In genomic region chr10:17200885-17201164, GRCh38 we compare ENCODE assay signal across 8 cellular contexts. TPM values are rescaled to one million over a fixed set of nuclear protein-coding genes. Genes with fewer than 3 reads are reported as not detected.
DNase-seq lines count a peak whose midpoint lies in the region; ATAC-seq and TF ChIP-seq lines count a peak whose summit lies in the region.

No MANE protein-coding gene starts in this region.

- peak; percentile 32 to 38 for ATAC-seq in activated T-cell treated with anti-CD3 and anti-CD28 coated beads, Interleukin-2, amount 50 U/mL, for 4 hours
- ATAC-seq in gastroesophageal sphincter = peak; percentile 60

- H3K9me3 ChIP-seq in gastroesophageal sphincter = no peaks in the 10 kb centered on the region
- H3K9me3 ChIP-seq in neuronal stem cell (replicated peaks in 1 of 2; ENCODE audit: control insufficient read depth in 2 of 2, insufficient read depth in 1 of 2, low read depth in 1 of 2, low read length in 2 of 2) = peaks cover 0 to 14% of the 10 kb centered on the region in 2 donors

- H4K8ac ChIP-seq in neuronal stem cell (ENCODE audit: low read depth, low read length) = no peak overlapping the region

- peak; percentile 48 for DNase-seq in activated naive CD4-positive, alpha-beta T cell treated with anti-CD3 and anti-CD28 coated beads, Interleukin-2, amount 10 ng/mL, durations not matched to agents 7 days and 5 days
- no peak for DNase-seq in activated naive CD4-positive, alpha-beta T cell (lab: John Stamatoyannopoulos, UW)
- DNase-seq in HFF-Myc (ENCODE audit: extremely low read depth, low read depth) (no peak), NB4 (ENCODE audit: low read depth) (peak; percentile 58), neuronal stem cell (ENCODE audit: low spot score) (no peak), SHP77 treated with DMSO at 0.1 percent for 48 hours (lab: John Stamatoyannopoulos, UW) (no peak)
- no peak for DNase-seq in activated T-cell treated with anti-CD3 and anti-CD28 coated beads, Interleukin-2, amount 50 U/mL, for 4 hours

- H3K36me3 Mint-ChIP-seq in activated naive CD4-positive, alpha-beta T cell treated with anti-CD3 and anti-CD28 coated beads, Interleukin-2, amount 10 ng/mL, durations not matched to agents 7 days and 5 days = peaks cover 2% of the 10 kb centered on the region
- peaks cover 1% of the 10 kb centered on the region for H3K36me3 Mint-ChIP-seq in activated T-cell treated with anti-CD3 and anti-CD28 coated beads, Interleukin-2, amount 50 U/mL, for 4 hours (ENCODE audit: insufficient read depth)

- no peak overlapping the region for H2BK15ac ChIP-seq in neuronal stem cell (ENCODE audit: low read length)

- H3K79me1 ChIP-seq in neuronal stem cell (ENCODE audit: low read depth, low read length) = peaks cover 2% of the 10 kb centered on the region

- peak overlapping the region; percentile 89 for H2AFZ ChIP-seq in neuronal stem cell (ENCODE audit: low read length)

- H2BK120ac ChIP-seq in neuronal stem cell (ENCODE audit: low read depth, low read length) = no peak overlapping the region

- H3K9ac ChIP-seq in neuronal stem cell (ENCODE audit: low read depth, low read length, poor library complexity) = peak overlapping the region; percentile 57

- peak overlapping the region; percentile 90 for H3K27ac Mint-ChIP-seq in activated naive CD4-positive, alpha-beta T cell treated with anti-CD3 and anti-CD28 coated beads, Interleukin-2, amount 10 ng/mL, durations not matched to agents 7 days and 5 days

- H4K91ac ChIP-seq in neuronal stem cell (ENCODE audit: low read depth, low read length, poor library complexity) = no peak overlapping the region

- H2BK5ac ChIP-seq in neuronal stem cell (ENCODE audit: low read length) = peak overlapping the region; percentile 93

- H3K27me3 Mint-ChIP-seq in activated naive CD4-positive, alpha-beta T cell treated with anti-CD3 and anti-CD28 coated beads, Interleukin-2, amount 10 ng/mL, durations not matched to agents 7 days and 5 days = no peaks in the 10 kb centered on the region
- H3K27me3 Mint-ChIP-seq in activated T-cell treated with anti-CD3 and anti-CD28 coated beads, Interleukin-2, amount 50 U/mL, for 4 hours (ENCODE audit: low read depth) = no peaks in the 10 kb centered on the region

- H3K4ac ChIP-seq in neuronal stem cell (ENCODE audit: low read length) = no peak overlapping the region

- no peaks in the 10 kb centered on the region for H3K36me3 ChIP-seq in gastroesophageal sphincter
- peaks cover 0 to 2% of the 10 kb centered on the region in 2 donors for H3K36me3 ChIP-seq in neuronal stem cell (replicated peaks in 1 of 2; ENCODE audit: control insufficient read depth in 2 of 2, insufficient read depth in 2 of 2, low read length in 2 of 2)

- 0% methylated on average over 6 of the region's 7 CpGs for WGBS in gastroesophageal sphincter (ENCODE audit: low coverage in 1 of 2), 2 donors
- no CpG with 5 or more reads among the region's 7 CpGs for WGBS in neuronal stem cell (ENCODE audit: extremely low coverage in 2 of 2, insufficient read length in 2 of 2, insufficient replicate concordance in 1 of 2), 2 donors

- H3K4me3 Mint-ChIP-seq in activated naive CD4-positive, alpha-beta T cell treated with anti-CD3 and anti-CD28 coated beads, Interleukin-2, amount 10 ng/mL, durations not matched to agents 7 days and 5 days = peak overlapping the region; percentile 93
- H3K4me3 Mint-ChIP-seq in activated T-cell treated with anti-CD3 and anti-CD28 coated beads, Interleukin-2, amount 50 U/mL, for 4 hours = peak overlapping the region; percentile 95

- no peaks in the 10 kb centered on the region for H3K27me3 ChIP-seq in gastroesophageal sphincter
- no peaks in the 10 kb centered on the region for H3K27me3 ChIP-seq in neuronal stem cell (ENCODE audit: control insufficient read depth in 3 of 3, insufficient read depth in 3 of 3, low read depth in 1 of 3, low read length in 3 of 3)

- no peak overlapping the region for H3K14ac ChIP-seq in neuronal stem cell (ENCODE audit: low read length)

- TF ChIP-seq EP300 in gastroesophageal sphincter (IDR thresholded peaks at IDR 0.05) = no peak

- H3K18ac ChIP-seq in neuronal stem cell (ENCODE audit: low read length) = peak overlapping the region; percentile 99

- TF ChIP-seq CTCF in HFF-Myc (IDR thresholded peaks at IDR 0.05; ENCODE audit: low read depth, low read length, missing control alignments) (no peak), NB4 (IDR thresholded peaks at IDR 0.05; ENCODE audit: low read depth, low read length) (no peak), gastroesophageal sphincter (IDR thresholded peaks at IDR 0.05) (peak in 1 of 4 experiments; percentile 33)

- H3K4me3 ChIP-seq in HFF-Myc (replicated peaks; ENCODE audit: low read depth, low read length) = peak overlapping the region; percentile 53
- H3K4me3 ChIP-seq in NB4 (ENCODE audit: low read depth, low read length) = peak overlapping the region; percentile 78
- H3K4me3 ChIP-seq in gastroesophageal sphincter = peak overlapping the region; percentile 73 to 96
- peak overlapping the region; percentile 56 to 89 for H3K4me3 ChIP-seq in neuronal stem cell (ENCODE audit: low read length in 2 of 2)

- H3K4me1 ChIP-seq in gastroesophageal sphincter = peaks cover 0 to 19% (median 0%) of the 10 kb centered on the region in 3 donors
- H3K4me1 ChIP-seq in neuronal stem cell (ENCODE audit: control insufficient read depth in 2 of 2, insufficient read depth in 1 of 2, low read depth in 1 of 2, low read length in 2 of 2) = peaks cover 5 to 15% of the 10 kb centered on the region in 2 donors

- H3K27ac ChIP-seq in gastroesophageal sphincter (peak overlapping the region; percentile 91 to 97 (median 94)), neuronal stem cell (replicated peaks; ENCODE audit: low read length) (peak overlapping the region; percentile 99)

- H2BK12ac ChIP-seq in neuronal stem cell (ENCODE audit: low read length) = no peak overlapping the region

- no peak overlapping the region for H2AK5ac ChIP-seq in neuronal stem cell (ENCODE audit: low read depth, low read length)

- TF ChIP-seq POLR2A in NB4 (IDR thresholded peaks at IDR 0.05; ENCODE audit: extremely low read depth, insufficient read length) = no peak
- TF ChIP-seq POLR2A in gastroesophageal sphincter (IDR thresholded peaks at IDR 0.05) = no peak

- no peaks in the 10 kb centered on the region for H3K9me3 Mint-ChIP-seq in activated naive CD4-positive, alpha-beta T cell treated with anti-CD3 and anti-CD28 coated beads, Interleukin-2, amount 10 ng/mL, durations not matched to agents 7 days and 5 days
- H3K9me3 Mint-ChIP-seq in activated T-cell treated with anti-CD3 and anti-CD28 coated beads, Interleukin-2, amount 50 U/mL, for 4 hours = no peaks in the 10 kb centered on the region

- H3K4me1 Mint-ChIP-seq in activated naive CD4-positive, alpha-beta T cell treated with anti-CD3 and anti-CD28 coated beads, Interleukin-2, amount 10 ng/mL, durations not matched to agents 7 days and 5 days = peaks cover 46% of the 10 kb centered on the region
- H3K4me1 Mint-ChIP-seq in activated T-cell treated with anti-CD3 and anti-CD28 coated beads, Interleukin-2, amount 50 U/mL, for 4 hours (ENCODE audit: low read depth) = peaks cover 46% of the 10 kb centered on the region

- peak overlapping the region; percentile 69 for H3K23ac ChIP-seq in neuronal stem cell (ENCODE audit: low read depth, low read length, poor library complexity)

- peak overlapping the region; percentile 88 for H3K4me2 ChIP-seq in neuronal stem cell (ENCODE audit: insufficient read depth, low read length, poor library complexity, severe bottlenecking)

- CTCF ChIA-PET in activated naive CD4-positive, alpha-beta T cell treated with anti-CD3 and anti-CD28 coated beads, Interleukin-2, amount 10 ng/mL, durations not matched to agents 7 days and 5 days (lab: Charles Lee) = interaction anchor here (1.0 to 2.8 kb wide), 7 partner anchors 17 to 344 kb away, joined by 3 to 15 read pairs (median 3); no protein-coding TSS in a partner anchor

RNA-seq across cellular contexts. Expression of gene TRDMT1, which starts 0.6 kb away (rescaled TPM):
- 10 to 100 TPM in 2 of 3 donors, 1 to 10 TPM in 1; 9.1 to 12.1 (median 10.9) TPM for total RNA-seq in activated T-cell treated with anti-CD3 and anti-CD28 coated beads, Interleukin-2, amount 50 U/mL, for 4 hours
- 1 to 10 TPM; 4.5 to 6.4 (median 5.3) TPM for total RNA-seq in gastroesophageal sphincter
- 14.4 TPM for polyA plus RNA-seq in neuronal stem cell (2013, experiment 1 of 2)
- polyA plus RNA-seq in neuronal stem cell (2013, experiment 2 of 2) = 14.9 TPM

RNA-seq across cellular contexts. Expression of gene VIM, which starts 27.2 kb away (rescaled TPM):
- total RNA-seq in activated T-cell treated with anti-CD3 and anti-CD28 coated beads, Interleukin-2, amount 50 U/mL, for 4 hours = 100 to 1,000 TPM; 113 to 192 (median 123) TPM
- 1,000 to 10,000 TPM; 1,560 to 2,767 (median 2,026) TPM for total RNA-seq in gastroesophageal sphincter
- 689 TPM for polyA plus RNA-seq in neuronal stem cell (2013, experiment 1 of 2)
- polyA plus RNA-seq in neuronal stem cell (2013, experiment 2 of 2) = 669 TPM

Comparison
In these comparisons a context has a peak if more than half of its experiments do, and no peak if none do; other contexts are left out.
1. DNase-seq: peak in activated naive CD4-positive, alpha-beta T cell treated with anti-CD3 and anti-CD28 coated beads, Interleukin-2, amount 10 ng/mL, durations not matched to agents 7 days and 5 days (single experiment) and NB4 (single experiment); none in activated naive CD4-positive, alpha-beta T cell (0 of 4), HFF-Myc (single experiment), activated T-cell treated with anti-CD3 and anti-CD28 coated beads, Interleukin-2, amount 50 U/mL, for 4 hours (single experiment), neuronal stem cell (single experiment) and SHP77 treated with DMSO at 0.1 percent for 48 hours (single experiment).
2. RNA of gene VIM, which starts 27.2 kb away (total RNA-seq): 1,560 to 2,767 TPM in gastroesophageal sphincter; 113 to 192 TPM in activated T-cell treated with anti-CD3 and anti-CD28 coated beads, Interleukin-2, amount 50 U/mL, for 4 hours; every median in the first group is over 4 times any median in the second.
3. Peak in every context shown above with its lines, with median percentiles within 50 percentile points of each other: H3K4me3 ChIP-seq.